In genomic region chr9:75065513-75065912, GRCh38 we compare ENCODE assay signal across 16 cellular contexts. TPM values are rescaled to one million over a fixed set of nuclear protein-coding genes. Genes with fewer than 3 reads are reported as not detected.
DNase-seq lines count a peak whose midpoint lies in the region; ATAC-seq, FAIRE-seq and TF ChIP-seq lines count a peak whose summit lies in the region.
"Had no signal": no experiment of that assay in that cellular context is flagged by ENCODE, and none has a peak within 500 bp of the region (broad histone marks: within the 10 kb centered on the region; RNA-seq: fewer than 3 reads in every experiment).

No MANE protein-coding gene starts in this region.

- no peaks in the 10 kb centered on the region for H3K4me1 ChIP-seq in CD4-positive, alpha-beta memory T cell (ENCODE audit: insufficient read depth, low read length)
- H3K4me1 ChIP-seq in suprapubic skin, result peaks cover 11% of the 10 kb centered on the region

- peak overlapping the region in 1 of 7 donors; percentile 37 for H3K27ac Mint-ChIP-seq in CD4-positive, alpha-beta memory T cell
- peak overlapping the region; percentile 72 for H3K27ac Mint-ChIP-seq in T-helper 17 cell

- H3K27me3 Mint-ChIP-seq in CD4-positive, alpha-beta memory T cell, result no peaks in the 10 kb centered on the region
- no peaks in the 10 kb centered on the region for H3K27me3 Mint-ChIP-seq in T-helper 17 cell

- intact Hi-C loops in CD4-positive, alpha-beta memory T cell (cut with micrococcal nuclease), result no loop called here

- H3K27ac ChIP-seq in CD4-positive, alpha-beta memory T cell (ENCODE audit: low read depth, low read length), result peak overlapping the region; percentile 7
- no peak overlapping the region for H3K27ac ChIP-seq in suprapubic skin

- no peaks in the 10 kb centered on the region for H3K9me3 Mint-ChIP-seq in CD4-positive, alpha-beta memory T cell
- H3K9me3 Mint-ChIP-seq: HFFc6 had no signal

- no peak for TF ChIP-seq CTCF in suprapubic skin (IDR thresholded peaks at IDR 0.05)

- peaks cover 35% of the 10 kb centered on the region for H3K36me3 ChIP-seq in CD4-positive, alpha-beta memory T cell (ENCODE audit: insufficient read depth, low read length)
- peaks cover 15% of the 10 kb centered on the region for H3K36me3 ChIP-seq in suprapubic skin
- H3K36me3 ChIP-seq: HAP-1 had no signal

- TF ChIP-seq EP300 in suprapubic skin (IDR thresholded peaks at IDR 0.05), result no peak

- DNase-seq in CD4-positive, alpha-beta memory T cell, result no peak
- DNase-seq in GM03348 (ENCODE audit: low spot score) (peak; percentile 13), T-helper 17 cell (no peak), GM12891 (ENCODE audit: insufficient read length, low spot score) (no peak), suprapubic skin (ENCODE audit: low spot score in 2 of 2) (no peak), NCI-H1417 treated with DMSO at 0.1 percent for 48 hours (lab: John Stamatoyannopoulos, UW) (no peak)
- DNase-seq: C1 segment of cervical spinal cord, Calu3, COR-L47, DMS53, DMS79 treated with DMSO at 0.1 percent for 48 hours, GF-D8, GOT3, HFFc6 had no signal

- peaks cover 0 to 8% (median 0%) of the 10 kb centered on the region in 4 donors for H3K4me1 Mint-ChIP-seq in CD4-positive, alpha-beta memory T cell
- H3K4me1 Mint-ChIP-seq in T-helper 17 cell, result peaks cover 6% of the 10 kb centered on the region

- ATAC-seq in T-helper 17 cell, result no peak

- H3K4me3 Mint-ChIP-seq in CD4-positive, alpha-beta memory T cell, result no peak overlapping the region
- no peak overlapping the region for H3K4me3 Mint-ChIP-seq in T-helper 17 cell
- H3K4me3 Mint-ChIP-seq: HFFc6 had no signal

- WGBS in suprapubic skin, result 68% methylated on average over 2 of the region's 2 CpGs

- CTCF ChIA-PET in CD4-positive, alpha-beta memory T cell (lab: Charles Lee; ENCODE audit: partially characterized antibody), result interaction anchor here (1.5 to 3.1 kb wide), 2 partner anchors 32 to 288 kb away, joined by 4 to 15 read pairs; no protein-coding TSS in a partner anchor

- POLR2A ChIA-PET in CD4-positive, alpha-beta memory T cell (lab: Charles Lee; ENCODE audit: partially characterized antibody), result no interaction called here

- H3K4me3 ChIP-seq in CD4-positive, alpha-beta memory T cell (ENCODE audit: low read length in 2 of 2), result no peak overlapping the region
- no peak overlapping the region for H3K4me3 ChIP-seq in suprapubic skin
- H3K4me3 ChIP-seq: HAP-1 had no signal

- H3K9me3 ChIP-seq in CD4-positive, alpha-beta memory T cell (ENCODE audit: control insufficient read depth in 1 of 2, low read length in 2 of 2), result no peaks in the 10 kb centered on the region
- H3K9me3 ChIP-seq in T-helper 17 cell (ENCODE audit: control insufficient read depth, low read length, poor library complexity, severe bottlenecking) (no peaks in the 10 kb centered on the region), suprapubic skin (no peaks in the 10 kb centered on the region)
- H3K9me3 ChIP-seq: HAP-1 had no signal

- no peak for TF ChIP-seq POLR2A in GM12891 (IDR thresholded peaks at IDR 0.05; ENCODE audit: low read depth, low read length)
- no peak for TF ChIP-seq POLR2A in suprapubic skin (IDR thresholded peaks at IDR 0.05)

- no peak for FAIRE-seq in GM12891 (lab: Jason Lieb, UNC)
- FAIRE-seq: H54 had no signal

- no peaks in the 10 kb centered on the region for H3K27me3 ChIP-seq in CD4-positive, alpha-beta memory T cell (ENCODE audit: insufficient read depth, low read length)
- H3K27me3 ChIP-seq in suprapubic skin, result no peaks in the 10 kb centered on the region

- H3K36me3 Mint-ChIP-seq in CD4-positive, alpha-beta memory T cell, result peaks cover 41 to 69% of the 10 kb centered on the region in 2 donors
- peaks cover 10% of the 10 kb centered on the region for H3K36me3 Mint-ChIP-seq in T-helper 17 cell (ENCODE audit: low read depth)

TF ChIP-seq in GM12891, 5 proteins besides CTCF, POLR2A, EP300 and RAD21:
- TF ChIP-seq TAF1 (IDR thresholded peaks at IDR 0.05; ENCODE audit: low read depth, low read length) (no peak), SPI1 (IDR thresholded peaks at IDR 0.05; ENCODE audit: low read depth, low read length) (no peak), POLR2AphosphoS5 (IDR thresholded peaks at IDR 0.05; ENCODE audit: low read depth, low read length) (no peak), POU2F2 (IDR thresholded peaks at IDR 0.05; ENCODE audit: low read depth, low read length) (no peak), PAX5 (IDR thresholded peaks at IDR 0.05; ENCODE audit: insufficient read depth, low read length, severe bottlenecking) (no peak)

RNA-seq across cellular contexts. Expression of gene NMRK1, which starts 22.4 kb away (rescaled TPM):
- total RNA-seq in CD4-positive, alpha-beta memory T cell, result 100 to 1,000 TPM; 111 to 113 TPM
- 100 to 1,000 TPM in 1 of 2 donors, 10 to 100 TPM in 1; 81.3 to 131 TPM for polyA plus RNA-seq in CD4-positive, alpha-beta memory T cell
- 10 to 100 TPM; 56.7 to 70.0 TPM for total RNA-seq in T-helper 17 cell
- 5.6 TPM for polyA plus RNA-seq in GM12891 (2012; ENCODE audit: low read depth, missing spikeins)
- 10 to 100 TPM; 22.1 to 63.3 (median 33.7) TPM for total RNA-seq in suprapubic skin

RNA-seq across cellular contexts. Expression of gene OSTF1, which starts 22.8 kb away (rescaled TPM):
- 10 to 100 TPM; 59.8 to 60.8 TPM for total RNA-seq in CD4-positive, alpha-beta memory T cell
- 100 to 1,000 TPM; 178 to 188 TPM for polyA plus RNA-seq in CD4-positive, alpha-beta memory T cell
- total RNA-seq in T-helper 17 cell, result 10 to 100 TPM; 85.2 to 95.1 TPM
- polyA plus RNA-seq in GM12891 (2012; ENCODE audit: low read depth, missing spikeins), result 37.2 TPM
- 10 to 100 TPM; 32.3 to 46.3 (median 44.3) TPM for total RNA-seq in suprapubic skin

RNA-seq across cellular contexts. Expression of gene CARNMT1, which starts 37.4 kb away (rescaled TPM):
- 10 to 100 TPM; 28.7 to 29.4 TPM for total RNA-seq in CD4-positive, alpha-beta memory T cell
- 10 to 100 TPM; 12.5 to 12.9 TPM for polyA plus RNA-seq in CD4-positive, alpha-beta memory T cell
- total RNA-seq in T-helper 17 cell, result 10 to 100 TPM; 16.2 to 16.9 TPM
- polyA plus RNA-seq in GM12891 (2012; ENCODE audit: low read depth, missing spikeins), result 3.5 TPM
- 10 to 100 TPM; 16.4 to 24.8 (median 22.0) TPM for total RNA-seq in suprapubic skin
